ENCODE assay signal across 8 cellular contexts in genomic region chr19:39845172-39845571, GRCh38. TPM values are rescaled to one million over a fixed set of nuclear protein-coding genes. Genes with fewer than 3 reads are reported as not detected.
DNase-seq lines count a peak whose midpoint lies in the region; ATAC-seq, FAIRE-seq and TF ChIP-seq lines count a peak whose summit lies in the region.

No MANE protein-coding gene starts in this region.

- peak overlapping the region; percentile 87 for H3K4me2 ChIP-seq in A549
- peak overlapping the region; percentile 81 for H3K4me2 ChIP-seq in mesenchymal stem cell (ENCODE audit: low read length, poor library complexity, severe bottlenecking)

- 7% methylated on average over 5 of the region's 5 CpGs for WGBS in A549 (ENCODE audit: missing lambda C conversion rate)
- WGBS in mesenchymal stem cell = 54% methylated on average over 4 of the region's 5 CpGs

- TF ChIP-seq CTCF in A549 (IDR thresholded peaks at IDR 0.05) (no peak), astrocyte of the spinal cord (IDR thresholded peaks at IDR 0.05; ENCODE audit: low read depth, low read length) (no peak)

- peak overlapping the region; percentile 94 for H3K9ac ChIP-seq in mesenchymal stem cell (ENCODE audit: low read length)

- H4K8ac ChIP-seq in mesenchymal stem cell (ENCODE audit: low read length) = no peak overlapping the region

- peaks cover 0 to 5% of the 10 kb centered on the region in 2 experiments for H3K36me3 ChIP-seq in mesenchymal stem cell (ENCODE audit: control insufficient read depth in 1 of 2, insufficient read depth in 2 of 2, low read depth in 1 of 2, low read length in 2 of 2)

- FAIRE-seq in A549 (lab: Jason Lieb, UNC) = peak; percentile 86

- CTCF ChIA-PET in A549 (lab: Yijun Ruan, JAX) = interaction anchor here (0.7 to 11.1 kb wide), 34 partner anchors 9 to 642 kb away, joined by 3 to 137 read pairs (median 14); partner anchors contain the start of genes DYRK1B, PSMC4 and SYCN

- no peak overlapping the region for H2AFZ ChIP-seq in mesenchymal stem cell (ENCODE audit: low read depth, low read length)

- H2AK5ac ChIP-seq in mesenchymal stem cell (ENCODE audit: low read length, severe bottlenecking) = no peak overlapping the region

- DNase-seq in A549 (ENCODE audit: low read depth in 1 of 2, low spot score in 1 of 2) = peak in 1 of 2 experiments; percentile 28
- peak; percentile 37 for DNase-seq in HT-29 (ENCODE audit: low spot score)
- no peak for DNase-seq in astrocyte of the spinal cord (ENCODE audit: low read depth, low spot score)
- DNase-seq in mesenchymal stem cell = no peak
- no peak for DNase-seq in activated gamma-delta T cell treated with Interleukin-2 at 50 U/mL for 16 hours

- H2BK15ac ChIP-seq in mesenchymal stem cell (ENCODE audit: low read depth, poor library complexity, severe bottlenecking) = no peak overlapping the region

- H3K4me1 ChIP-seq in A549 (peaks cover 36% of the 10 kb centered on the region), mesenchymal stem cell (ENCODE audit: control insufficient read depth, insufficient read depth, low read depth, low read length) (peaks cover 16% of the 10 kb centered on the region)

- H4K91ac ChIP-seq in mesenchymal stem cell (ENCODE audit: low read length) = no peak overlapping the region

- POLR2A ChIA-PET in A549 (lab: Yijun Ruan, JAX) = interaction anchor here (1.8 to 6.4 kb wide), 3 partner anchors 11 to 126 kb away, joined by 9 to 97 read pairs (median 28); partner anchors contain the start of genes DYRK1B and PSMC4

- H3K4me3 ChIP-seq in A549 (peak overlapping the region; percentile 86), astrocyte of the spinal cord (ENCODE audit: low read depth, low read length) (peak overlapping the region; percentile 83), mesenchymal stem cell (ENCODE audit: insufficient read depth in 1 of 2, low read depth in 1 of 2, low read length in 2 of 2) (peak overlapping the region in 1 of 2 experiments; percentile 96)

- H2BK120ac ChIP-seq in mesenchymal stem cell (ENCODE audit: low read depth, low read length) = no peak overlapping the region

- H3K23ac ChIP-seq in mesenchymal stem cell (ENCODE audit: low read length in 2 of 2) = peak overlapping the region in 1 of 2 experiments; percentile 68

- H3K9me3 ChIP-seq in A549 (no peaks in the 10 kb centered on the region), mesenchymal stem cell (ENCODE audit: control insufficient read depth, low read length) (no peaks in the 10 kb centered on the region)

- peaks cover 0 to 5% of the 10 kb centered on the region in 2 experiments for H3K27me3 ChIP-seq in mesenchymal stem cell (ENCODE audit: control insufficient read depth in 1 of 2, insufficient read depth in 1 of 2, low read length in 2 of 2)

- peak in 1 of 2 experiments; percentile 2; a peak in 3 of 6 replicates for ATAC-seq in A549
- no peak for ATAC-seq in GM19324 (IDR thresholded peaks at IDR 0.05; ENCODE audit: low FRiP score, unreplicated experiment)
- no peak for ATAC-seq in HG02970 (IDR thresholded peaks at IDR 0.05; ENCODE audit: low FRiP score, unreplicated experiment)
- ATAC-seq in HG03521 (IDR thresholded peaks at IDR 0.05; ENCODE audit: unreplicated experiment) = no peak

- H2BK5ac ChIP-seq in mesenchymal stem cell (ENCODE audit: low read depth, low read length, poor library complexity, severe bottlenecking) = no peak overlapping the region

- no peak overlapping the region for H2BK12ac ChIP-seq in mesenchymal stem cell (ENCODE audit: low read length in 2 of 2)

- H3K4ac ChIP-seq in mesenchymal stem cell (ENCODE audit: low read depth in 1 of 2, low read length in 2 of 2) = no peak overlapping the region

- no peak for TF ChIP-seq EP300 in A549 (IDR thresholded peaks at IDR 0.05)

- H3K79me1 ChIP-seq in mesenchymal stem cell (replicated peaks; ENCODE audit: low read length, poor library complexity, severe bottlenecking) = peaks cover 5% of the 10 kb centered on the region

- no peak for TF ChIP-seq POLR2A in A549 (IDR thresholded peaks at IDR 0.05; ENCODE audit: low read length)

- peak overlapping the region; percentile 87 to 90 for H3K27ac ChIP-seq in A549
- H3K27ac ChIP-seq in mesenchymal stem cell (ENCODE audit: low read length, poor library complexity, severe bottlenecking) = no peak overlapping the region

- in situ Hi-C loops in astrocyte of the spinal cord (cut with HindIII; ENCODE audit: low sequenced_read_pairs) = no loop called here

- TF ChIP-seq RAD21 in A549 (conservative IDR thresholded peaks at IDR 0.05 in 1 of 2, IDR thresholded peaks at IDR 0.05 in 1 of 2) = no peak

- no peak overlapping the region for H3K14ac ChIP-seq in mesenchymal stem cell (ENCODE audit: low read length in 2 of 2)

- no peak overlapping the region for H3K18ac ChIP-seq in mesenchymal stem cell (ENCODE audit: low read depth in 1 of 2, low read length in 2 of 2)

TF ChIP-seq in A549, 52 proteins besides CTCF, POLR2A, EP300 and RAD21:
- TF ChIP-seq EHF (CRISPR knock-in tag; IDR thresholded peaks at IDR 0.05) (no peak), ZFP36 (IDR thresholded peaks at IDR 0.05; ENCODE audit: borderline replicate concordance, partially characterized antibody) (peak; percentile 94), HDAC2 (IDR thresholded peaks at IDR 0.05) (peak; percentile 69), TFCP2L1 (CRISPR knock-in tag; IDR thresholded peaks at IDR 0.05) (0 out of 2 replicates have a peak, but pooled peaks have one; percentile 20), MYC (IDR thresholded peaks at IDR 0.05; ENCODE audit: borderline replicate concordance, low read length) (no peak), KDM1A (IDR thresholded peaks at IDR 0.05; ENCODE audit: low read depth) (peak; percentile 80; the same call in 1 of the 2 replicates)

RNA-seq across cellular contexts. Expression of gene FBL, which starts 1.0 kb away (rescaled TPM):
- polyA plus RNA-seq in A549 (2011; rRNA removed) = 716 and 970 TPM in 2 replicates
- polyA plus RNA-seq in A549 (2012; cell fraction: cytosol; rRNA removed) = 1,482 and 1,602 TPM in 2 replicates
- polyA plus RNA-seq in A549 (2012; cell fraction: nucleus; rRNA removed) = 1,051 and 1,057 TPM in 2 replicates
- polyA plus RNA-seq in A549 (2017; fragmentation: RNase III; extraction: RNeasy Plus Mini Kit Qiagen cat#74134 plus additional on column Dnase treatment) = 1,011 to 1,141 TPM (median 1,077 TPM) in 3 replicates
- polyA minus RNA-seq in A549 (2011; rRNA and poly(A)+ RNA removed) = 1,036 and 1,137 TPM in 2 replicates
- 575 and 717 TPM in 2 replicates for total RNA-seq in HT-29 (2014; rRNA removed; shearing (Covaris generic))
- 147 TPM for polyA plus RNA-seq in mesenchymal stem cell (2013, experiment 1 of 2)
- polyA plus RNA-seq in mesenchymal stem cell (2013, experiment 2 of 2) = 134 TPM

RNA-seq across cellular contexts. Expression of gene DYRK1B, which starts 11.2 kb away (rescaled TPM):
- polyA plus RNA-seq in A549 (2011; rRNA removed) (13.8 and 17.3 TPM in 2 replicates), A549 (2017; fragmentation: RNase III; extraction: RNeasy Plus Mini Kit Qiagen cat#74134 plus additional on column Dnase treatment) (12.9 to 21.2 TPM (median 18.6 TPM) in 3 replicates)
- polyA plus RNA-seq in A549 (2012; cell fraction: cytosol; rRNA removed) = 10.5 and 14.7 TPM in 2 replicates
- polyA plus RNA-seq in A549 (2012; cell fraction: nucleus; rRNA removed) = 43.9 and 45.3 TPM in 2 replicates
- 37.2 and 47.0 TPM in 2 replicates for polyA minus RNA-seq in A549 (2011; rRNA and poly(A)+ RNA removed)
- 26.3 and 30.7 TPM in 2 replicates for total RNA-seq in HT-29 (2014; rRNA removed; shearing (Covaris generic))
- polyA plus RNA-seq in mesenchymal stem cell (2013, experiment 1 of 2) = 27.9 TPM
- 27.0 TPM for polyA plus RNA-seq in mesenchymal stem cell (2013, experiment 2 of 2)
